21 cellular contexts compared by ENCODE assay signal in genomic region chr11:121393855-121394254, GRCh38. TPM values are rescaled to one million over a fixed set of nuclear protein-coding genes. Genes with fewer than 3 reads are reported as not detected.
DNase-seq lines count a peak whose midpoint lies in the region; ATAC-seq and TF ChIP-seq lines count a peak whose summit lies in the region.
"Had no signal": no experiment of that assay in that cellular context is flagged by ENCODE, and none has a peak within 500 bp of the region (broad histone marks: within the 10 kb centered on the region; RNA-seq: fewer than 3 reads in every experiment).

No MANE protein-coding gene starts in this region.

- peaks cover 6% of the 10 kb centered on the region for H3K9me3 Mint-ChIP-seq in activated CD4-positive, alpha-beta T cell treated with anti-CD3 and anti-CD28 coated beads, Interleukin-2, amount 10 ng/mL, durations not matched to agents 24 days and 14 days
- no peaks in the 10 kb centered on the region for H3K9me3 Mint-ChIP-seq in CD8-positive, alpha-beta T cell

- POLR2A ChIA-PET in CD8-positive, alpha-beta T cell (lab: Charles Lee) = no interaction called here

- no peaks in the 10 kb centered on the region for H3K4me1 ChIP-seq in CD8-positive, alpha-beta T cell (ENCODE audit: insufficient read depth, low read length)
- H3K4me1 ChIP-seq in foreskin keratinocyte = no peaks in the 10 kb centered on the region
- H3K4me1 ChIP-seq: BE2C, SJSA1 had no signal

- H3K36me3 Mint-ChIP-seq in activated CD4-positive, alpha-beta T cell treated with anti-CD3 and anti-CD28 coated beads, Interleukin-2, amount 10 ng/mL, durations not matched to agents 24 days and 14 days (ENCODE audit: low read depth) = no peaks in the 10 kb centered on the region
- no peaks in the 10 kb centered on the region for H3K36me3 Mint-ChIP-seq in CD8-positive, alpha-beta T cell

- no peak for ATAC-seq in CD8-positive, alpha-beta T cell
- ATAC-seq in GM18868 (IDR thresholded peaks at IDR 0.05; ENCODE audit: unreplicated experiment) (no peak), foreskin keratinocyte (no peak)

- peak overlapping the region; percentile 18 for H3K27ac Mint-ChIP-seq in activated CD4-positive, alpha-beta T cell treated with anti-CD3 and anti-CD28 coated beads, Interleukin-2, amount 10 ng/mL, durations not matched to agents 24 days and 14 days
- no peak overlapping the region for H3K27ac Mint-ChIP-seq in CD8-positive, alpha-beta T cell

- no peaks in the 10 kb centered on the region for H3K27me3 ChIP-seq in CD8-positive, alpha-beta T cell (ENCODE audit: insufficient read depth, low read length)
- H3K27me3 ChIP-seq in foreskin keratinocyte = peaks cover 20% of the 10 kb centered on the region
- H3K27me3 ChIP-seq: BE2C, SJSA1 had no signal

- CTCF ChIA-PET in CD8-positive, alpha-beta T cell (lab: Charles Lee) = interaction anchor here (1.8 kb wide), 1 partner anchor 14 kb away, joined by 5 read pairs; no protein-coding TSS in a partner anchor

- H3K27ac ChIP-seq in CD8-positive, alpha-beta T cell (ENCODE audit: low read depth, low read length) = no peak overlapping the region
- no peak overlapping the region for H3K27ac ChIP-seq in foreskin keratinocyte
- H3K27ac ChIP-seq: PC-9, SJSA1 had no signal

- intact Hi-C loops in activated CD4-positive, alpha-beta T cell treated with anti-CD3 and anti-CD28 coated beads, Interleukin-2, amount 10 ng/mL, durations not matched to agents 24 days and 14 days (cut with micrococcal nuclease) = no loop called here
- intact Hi-C loops in CD8-positive, alpha-beta T cell (cut with DNase I, micrococcal nuclease) = no loop called here

- TF ChIP-seq CTCF in CD8-positive, alpha-beta T cell (IDR thresholded peaks at IDR 0.05) = no peak
- no peak for TF ChIP-seq CTCF in foreskin keratinocyte (conservative IDR thresholded peaks at IDR 0.05)

- no peaks in the 10 kb centered on the region for H3K36me3 ChIP-seq in CD8-positive, alpha-beta T cell (ENCODE audit: insufficient read depth, low read length)
- H3K36me3 ChIP-seq: BE2C, HAP-1, SJSA1 had no signal

- H3K9me3 ChIP-seq in CD8-positive, alpha-beta T cell (ENCODE audit: low read length) = no peaks in the 10 kb centered on the region
- H3K9me3 ChIP-seq: BE2C, HAP-1, SJSA1 had no signal

- H3K4me1 Mint-ChIP-seq in activated CD4-positive, alpha-beta T cell treated with anti-CD3 and anti-CD28 coated beads, Interleukin-2, amount 10 ng/mL, durations not matched to agents 24 days and 14 days = peaks cover 12% of the 10 kb centered on the region
- peaks cover 19% of the 10 kb centered on the region for H3K4me1 Mint-ChIP-seq in CD8-positive, alpha-beta T cell (ENCODE audit: low read depth)

- DNase-seq in activated CD4-positive, alpha-beta T cell treated with anti-CD3 and anti-CD28 coated beads, Interleukin-2, amount 10 ng/mL, durations not matched to agents 24 days and 14 days = no peak
- DNase-seq in activated CD4-positive, alpha-beta T cell treated with anti-CD3 and anti-CD28 coated beads, Interleukin-2, amount 50 U/mL, for 48 hours = no peak
- DNase-seq in HT1080 (ENCODE audit: low read depth) = peak; percentile 18
- peak; percentile 77 for DNase-seq in SW480 (ENCODE audit: low spot score)
- DNase-seq in CD8-positive, alpha-beta T cell = no peak
- DNase-seq in foreskin keratinocyte = no peak
- no peak for DNase-seq in epidermal melanocyte (ENCODE audit: insufficient read length, low spot score)
- DNase-seq: 8988T, BE2C, DMS79 treated with DMSO at 0.1 percent for 48 hours, GDM1, Kasumi-1, MV-4-11, NCI-H1417 treated with DMSO at 0.1 percent for 48 hours, NCI-H2029, NCI-H2171, NCI-H446 treated with DMSO at 0.1 percent for 48 hours, PC-9 had no signal

- no peak overlapping the region for H3K4me3 Mint-ChIP-seq in activated CD4-positive, alpha-beta T cell treated with anti-CD3 and anti-CD28 coated beads, Interleukin-2, amount 10 ng/mL, durations not matched to agents 24 days and 14 days
- H3K4me3 Mint-ChIP-seq in CD8-positive, alpha-beta T cell = no peak overlapping the region

- H3K4me3 ChIP-seq in CD8-positive, alpha-beta T cell (ENCODE audit: low read depth, low read length) = no peak overlapping the region
- H3K4me3 ChIP-seq: HAP-1, PC-9, SJSA1 had no signal

- no peaks in the 10 kb centered on the region for H3K27me3 Mint-ChIP-seq in activated CD4-positive, alpha-beta T cell treated with anti-CD3 and anti-CD28 coated beads, Interleukin-2, amount 10 ng/mL, durations not matched to agents 24 days and 14 days
- no peaks in the 10 kb centered on the region for H3K27me3 Mint-ChIP-seq in CD8-positive, alpha-beta T cell (ENCODE audit: low read depth)

RNA-seq across cellular contexts. Expression of gene SORL1, which starts 58.3 kb away (rescaled TPM):
- total RNA-seq in activated CD4-positive, alpha-beta T cell treated with anti-CD3 and anti-CD28 coated beads, Interleukin-2, amount 10 ng/mL, durations not matched to agents 24 days and 14 days = 28.4 and 30.3 TPM in 2 replicates
- total RNA-seq in HT1080 (2014; rRNA removed; shearing (Covaris generic)) = 3.1 and 4.9 TPM in 2 replicates
- 0.17 and 0.25 TPM in 2 replicates for polyA plus RNA-seq in HT1080 (2015; cell fraction: cytosol; rRNA removed)
- 1.3 and 1.4 TPM in 2 replicates for polyA plus RNA-seq in HT1080 (2015; cell fraction: nucleus; rRNA removed)
- total RNA-seq in CD8-positive, alpha-beta T cell = 100 to 1,000 TPM; 170 TPM
- 67.1 and 71.9 TPM in 2 replicates for total RNA-seq in foreskin keratinocyte
- polyA plus RNA-seq in foreskin keratinocyte = 9.5 and 11.1 TPM in 2 replicates

Comparison
In these comparisons a context has a peak if more than half of its experiments do, and no peak if none do; other contexts are left out.
1. DNase-seq: peak in HT1080 (single experiment) and SW480 (single experiment); none in activated CD4-positive, alpha-beta T cell treated with anti-CD3 and anti-CD28 coated beads, Interleukin-2, amount 10 ng/mL, durations not matched to agents 24 days and 14 days (single experiment), activated CD4-positive, alpha-beta T cell treated with anti-CD3 and anti-CD28 coated beads, Interleukin-2, amount 50 U/mL, for 48 hours (0 of 2), CD8-positive, alpha-beta T cell (0 of 7), foreskin keratinocyte (0 of 2) and epidermal melanocyte (single experiment).